In genomic region chr4:62706423-62706822, GRCh38 we compare ENCODE assay signal across 20 cellular contexts.
"Had no signal": no experiment of that assay in that cellular context is flagged by ENCODE, and none has a peak within 500 bp of the region (broad histone marks: within the 10 kb centered on the region; RNA-seq: fewer than 3 reads in every experiment).

No MANE protein-coding gene starts in this region.

- H3K27me3 ChIP-seq: MG63 had no signal

- H3K9me3 ChIP-seq: MG63, SK-N-SH had no signal

- DNase-seq: IMR-90, Karpas-422, KG1, MG63, NCI-H1092 treated with DMSO at 0.1 percent for 48 hours, NCI-H1436, NCI-H187, NCI-H2029, NCI-H2081 treated with DMSO at 0.1 percent for 48 hours, NCI-H2171 treated with DMSO at 0.1 percent for 48 hours, NCI-H2227 treated with DMSO at 0.1 percent for 48 hours, NCI-H524, NCI-H526 treated with DMSO at 0.1 percent for 48 hours, NCI-H748 treated with DMSO at 0.1 percent for 48 hours, SHP77, SK-N-SH, SW 1271 had no signal

- H3K9ac ChIP-seq: SK-N-SH had no signal

- H3K4me3 ChIP-seq: MG63 had no signal

- ATAC-seq: HepG2, Panc1 had no signal

- H3K4me2 ChIP-seq: SK-N-SH had no signal

- H3K36me3 ChIP-seq: MG63 had no signal

- H3K27ac ChIP-seq: RWPE1 had no signal
